Comparison of ENCODE assay signal across 12 cellular contexts in genomic region chr9:16985559-16986348, GRCh38.
DNase-seq lines count a peak whose midpoint lies in the region; ATAC-seq and TF ChIP-seq lines count a peak whose summit lies in the region.
"Had no signal": no experiment of that assay in that cellular context is flagged by ENCODE, and none has a peak within 500 bp of the region (broad histone marks: within the 10 kb centered on the region; RNA-seq: fewer than 3 reads in every experiment).

No MANE protein-coding gene starts in this region.

- no peaks in the 10 kb centered on the region for H3K4me1 Mint-ChIP-seq in T-cell
- no peaks in the 10 kb centered on the region for H3K4me1 Mint-ChIP-seq in activated naive CD8-positive, alpha-beta T cell treated with anti-CD3 and anti-CD28 coated beads for 36 hours
- H3K4me1 Mint-ChIP-seq: activated T-helper 17 cell treated with anti-CD3 and anti-CD28 coated beads, Interleukin-2, amount 50 U/mL, for 72 hours had no signal

- peak; percentile 84 for TF ChIP-seq EP300 in suprapubic skin (IDR thresholded peaks at IDR 0.05)

- peak; percentile 70 for DNase-seq in GM03348 (ENCODE audit: low spot score)
- DNase-seq in astrocyte of the spinal cord (ENCODE audit: low read depth, low spot score), result peak; percentile 85
- DNase-seq in hepatic stellate cell (ENCODE audit: low spot score), result peak; percentile 67
- DNase-seq in suprapubic skin (ENCODE audit: low spot score in 2 of 2), result no peak
- no peak for DNase-seq in NCI-H1694 (lab: John Stamatoyannopoulos, UW)
- no peak for DNase-seq in T-cell
- no peak for DNase-seq in activated naive CD8-positive, alpha-beta T cell treated with anti-CD3 and anti-CD28 coated beads for 36 hours
- DNase-seq in iPS-NIHi7 (ENCODE audit: extremely low spot score), result no peak
- DNase-seq: activated CD4-positive, alpha-beta T cell treated with anti-CD3 and anti-CD28 coated beads for 48 hours; NCI-H1105 treated with DMSO at 0.1 percent for 48 hours; NCI-H82 had no signal

- 77% methylated on average over 12 of the region's 12 CpGs for WGBS in suprapubic skin

- CTCF ChIA-PET in T-cell (lab: Charles Lee), result no interaction called here

- POLR2A ChIA-PET in T-cell (lab: Charles Lee), result no interaction called here

- H3K27ac ChIP-seq in suprapubic skin, result peak overlapping the region; percentile 29

- no peaks in the 10 kb centered on the region for H3K36me3 Mint-ChIP-seq in T-cell
- H3K36me3 Mint-ChIP-seq in activated naive CD8-positive, alpha-beta T cell treated with anti-CD3 and anti-CD28 coated beads for 36 hours, result no peaks in the 10 kb centered on the region

- H3K36me3 ChIP-seq in suprapubic skin, result no peaks in the 10 kb centered on the region

- no peaks in the 10 kb centered on the region for H3K27me3 ChIP-seq in suprapubic skin

- H3K4me3 ChIP-seq in astrocyte of the spinal cord (ENCODE audit: low read depth, low read length), result no peak overlapping the region
- H3K4me3 ChIP-seq in suprapubic skin, result no peak overlapping the region

- no peak overlapping the region for H3K4me3 Mint-ChIP-seq in T-cell
- H3K4me3 Mint-ChIP-seq in activated naive CD8-positive, alpha-beta T cell treated with anti-CD3 and anti-CD28 coated beads for 36 hours, result no peak overlapping the region
- H3K4me3 Mint-ChIP-seq: activated T-helper 17 cell treated with anti-CD3 and anti-CD28 coated beads, Interleukin-2, amount 50 U/mL, for 72 hours had no signal

- TF ChIP-seq CTCF in astrocyte of the spinal cord (IDR thresholded peaks at IDR 0.05; ENCODE audit: low read depth, low read length) (no peak), suprapubic skin (IDR thresholded peaks at IDR 0.05) (no peak)

- H3K9me3 Mint-ChIP-seq in T-cell, result peaks cover 0 to 9% (median 0%) of the 10 kb centered on the region in 3 donors
- H3K9me3 Mint-ChIP-seq in activated naive CD8-positive, alpha-beta T cell treated with anti-CD3 and anti-CD28 coated beads for 36 hours, result peaks cover 1% of the 10 kb centered on the region

- ATAC-seq in T-cell (replicated peaks in 1 of 4), result no peak
- ATAC-seq: activated T-helper 17 cell treated with anti-CD3 and anti-CD28 coated beads, Interleukin-2, amount 50 U/mL, for 72 hours had no signal

- TF ChIP-seq POLR2A in suprapubic skin (IDR thresholded peaks at IDR 0.05), result no peak

- H3K27ac Mint-ChIP-seq in T-cell, result no peak overlapping the region
- H3K27ac Mint-ChIP-seq in activated naive CD8-positive, alpha-beta T cell treated with anti-CD3 and anti-CD28 coated beads for 36 hours, result no peak overlapping the region
- H3K27ac Mint-ChIP-seq: activated T-helper 17 cell treated with anti-CD3 and anti-CD28 coated beads, Interleukin-2, amount 50 U/mL, for 72 hours had no signal

- H3K9me3 ChIP-seq in suprapubic skin, result no peaks in the 10 kb centered on the region

- peaks cover 17% of the 10 kb centered on the region for H3K4me1 ChIP-seq in suprapubic skin

- in situ Hi-C loops in astrocyte of the spinal cord (cut with HindIII; ENCODE audit: low sequenced_read_pairs), result no loop called here

- no peaks in the 10 kb centered on the region for H3K27me3 Mint-ChIP-seq in T-cell
- H3K27me3 Mint-ChIP-seq in activated naive CD8-positive, alpha-beta T cell treated with anti-CD3 and anti-CD28 coated beads for 36 hours, result no peaks in the 10 kb centered on the region
- H3K27me3 Mint-ChIP-seq: activated T-helper 17 cell treated with anti-CD3 and anti-CD28 coated beads, Interleukin-2, amount 50 U/mL, for 72 hours had no signal

Comparison
In these comparisons a context has a peak if more than half of its experiments do, and no peak if none do; other contexts are left out.
1. DNase-seq: peak in GM03348 (single experiment), astrocyte of the spinal cord (single experiment) and hepatic stellate cell (single experiment); none in suprapubic skin (0 of 2), NCI-H1694 (single experiment), T-cell (0 of 34), activated naive CD8-positive, alpha-beta T cell treated with anti-CD3 and anti-CD28 coated beads for 36 hours (single experiment) and iPS-NIHi7 (single experiment).